ENCODE assay signal across 11 cellular contexts in genomic region chr9:125233678-125234077, GRCh38. TPM values are rescaled to one million over a fixed set of nuclear protein-coding genes. Genes with fewer than 3 reads are reported as not detected.
DNase-seq lines count a peak whose midpoint lies in the region; ATAC-seq, FAIRE-seq and TF ChIP-seq lines count a peak whose summit lies in the region.
"Had no signal": no experiment of that assay in that cellular context is flagged by ENCODE, and none has a peak within 500 bp of the region (broad histone marks: within the 10 kb centered on the region; RNA-seq: fewer than 3 reads in every experiment).

No MANE protein-coding gene starts in this region.

- TF ChIP-seq CTCF in endothelial cell of umbilical vein (IDR thresholded peaks at IDR 0.05; ENCODE audit: extremely low read depth in 1 of 2, insufficient read depth in 1 of 2, low read depth in 1 of 2, low read length in 2 of 2): no peak
- no peak for TF ChIP-seq CTCF in pancreas (IDR thresholded peaks at IDR 0.05)

- FAIRE-seq in endothelial cell of umbilical vein (lab: Jason Lieb, UNC) (peak; percentile 75), pancreas (lab: Jason Lieb, UNC) (peak; percentile 13), GM12891 (lab: Jason Lieb, UNC) (no peak)

- peak overlapping the region; percentile 38 for H3K27ac ChIP-seq in endothelial cell of umbilical vein (ENCODE audit: insufficient read depth, low read depth, low read length)
- H3K27ac ChIP-seq in pancreas: no peak overlapping the region
- H3K27ac ChIP-seq: lower lobe of right lung had no signal

- no peak overlapping the region for H3K9ac ChIP-seq in endothelial cell of umbilical vein (replicated peaks; ENCODE audit: extremely low read depth, insufficient read depth, low read length)

- no peak for TF ChIP-seq POLR2A in endothelial cell of umbilical vein (IDR thresholded peaks at IDR 0.05; ENCODE audit: low read depth, low read length)
- no peak for TF ChIP-seq POLR2A in GM12891 (IDR thresholded peaks at IDR 0.05; ENCODE audit: low read depth, low read length)

- no peaks in the 10 kb centered on the region for H3K9me3 Mint-ChIP-seq in activated T-helper 2 cell treated with anti-CD3 and anti-CD28 coated beads, Interferon-gamma antibody, Interleukin-2, Interleukin-4, amounts not matched to agents 10 μg/mL and 5 μg/mL and 100 μg/mL, durations not matched to agents 14 hours and 24 hours and 36 hours

- WGBS in pancreas, 2 donors: 26 to 33% methylated on average over 3 of the region's 3 CpGs

- peak; percentile 26 for DNase-seq in DMS53 treated with DMSO at 0.1 percent for 48 hours (lab: John Stamatoyannopoulos, UW; ENCODE audit: unreplicated experiment)
- peak; percentile 29 for DNase-seq in NCI-H69 (lab: John Stamatoyannopoulos, UW)
- DNase-seq in endothelial cell of umbilical vein (ENCODE audit: low read depth, low spot score): peak; percentile 77
- no peak for DNase-seq in pancreas
- no peak for DNase-seq in NCI-H1092 treated with DMSO at 0.1 percent for 48 hours (lab: John Stamatoyannopoulos, UW)
- DNase-seq in activated T-helper 2 cell treated with anti-CD3 and anti-CD28 coated beads, Interferon-gamma antibody, Interleukin-2, Interleukin-4, amounts not matched to agents 10 μg/mL and 5 μg/mL and 100 μg/mL, durations not matched to agents 14 hours and 24 hours and 36 hours (ENCODE audit: low spot score): no peak
- DNase-seq in GM12891 (ENCODE audit: insufficient read length, low spot score): no peak
- DNase-seq in NCI-H2196 (lab: John Stamatoyannopoulos, UW; ENCODE audit: unreplicated experiment): no peak
- DNase-seq: activated gamma-delta T cell treated with Interleukin-2 at 50 U/mL for 16 hours, lower lobe of right lung, RPMI8226 had no signal

- H3K4me3 ChIP-seq in endothelial cell of umbilical vein (replicated peaks in 1 of 3; ENCODE audit: insufficient read depth in 1 of 3, low read depth in 1 of 3, low read length in 3 of 3) (no peak overlapping the region), pancreas (no peak overlapping the region)
- H3K4me3 ChIP-seq: lower lobe of right lung had no signal

- no peak overlapping the region for H3K27ac Mint-ChIP-seq in activated T-helper 2 cell treated with anti-CD3 and anti-CD28 coated beads, Interferon-gamma antibody, Interleukin-2, Interleukin-4, amounts not matched to agents 10 μg/mL and 5 μg/mL and 100 μg/mL, durations not matched to agents 14 hours and 24 hours and 36 hours

- no peak overlapping the region for H3K4me2 ChIP-seq in endothelial cell of umbilical vein (ENCODE audit: insufficient read depth, low read length)

- dilution Hi-C loops in endothelial cell of umbilical vein (cut with MboI; ENCODE audit: extremely low pct_ligation_motif_present, low sequenced_read_pairs): no loop called here

- BruUV-seq in endothelial cell of umbilical vein (replicated peaks; lab: Mats Ljungman, UMichigan): no TSS peak

- H2AFZ ChIP-seq in endothelial cell of umbilical vein (ENCODE audit: low read depth, low read length): no peak overlapping the region

- H3K9me1 ChIP-seq in endothelial cell of umbilical vein (replicated peaks; ENCODE audit: control insufficient read depth, extremely low read depth, insufficient read depth, low read length): no peaks in the 10 kb centered on the region

- peaks cover 14% of the 10 kb centered on the region for H4K20me1 ChIP-seq in endothelial cell of umbilical vein (replicated peaks; ENCODE audit: control insufficient read depth, extremely low read depth, insufficient read depth, low read length)

- no peaks in the 10 kb centered on the region for H3K27me3 ChIP-seq in endothelial cell of umbilical vein (ENCODE audit: control insufficient read depth in 2 of 2, insufficient read depth in 2 of 2, low read length in 2 of 2)
- H3K27me3 ChIP-seq in pancreas: no peaks in the 10 kb centered on the region

- H3K79me2 ChIP-seq in endothelial cell of umbilical vein (ENCODE audit: control insufficient read depth, insufficient read depth, low read length): peaks cover 33% of the 10 kb centered on the region

- peaks cover 24% of the 10 kb centered on the region for H3K4me1 ChIP-seq in endothelial cell of umbilical vein (ENCODE audit: control insufficient read depth, extremely low read depth, insufficient read depth, low read length)
- H3K4me1 ChIP-seq in pancreas: peaks cover 7 to 35% (median 19%) of the 10 kb centered on the region in 3 donors

- CTCF ChIA-PET in endothelial cell of umbilical vein (lab: Charles Lee): interaction anchor here (1.0 to 1.3 kb wide), 2 partner anchors 10 to 90 kb away, joined by 3 to 5 read pairs; partner anchors contain the start of gene SCAI

- no peaks in the 10 kb centered on the region for H3K9me3 ChIP-seq in endothelial cell of umbilical vein (replicated peaks; ENCODE audit: control insufficient read depth, insufficient read depth, low read length)
- H3K9me3 ChIP-seq in pancreas: no peaks in the 10 kb centered on the region
- H3K9me3 ChIP-seq: lower lobe of right lung had no signal

- H3K4me3 Mint-ChIP-seq in activated T-helper 2 cell treated with anti-CD3 and anti-CD28 coated beads, Interferon-gamma antibody, Interleukin-2, Interleukin-4, amounts not matched to agents 10 μg/mL and 5 μg/mL and 100 μg/mL, durations not matched to agents 14 hours and 24 hours and 36 hours (ENCODE audit: low read depth): no peak overlapping the region

- peaks cover 19 to 24% of the 10 kb centered on the region in 2 experiments for H3K36me3 ChIP-seq in endothelial cell of umbilical vein (ENCODE audit: control insufficient read depth in 2 of 2, extremely low read depth in 1 of 2, insufficient read depth in 2 of 2, low read length in 2 of 2)
- peaks cover 2 to 34% (median 22%) of the 10 kb centered on the region in 3 donors for H3K36me3 ChIP-seq in pancreas

- POLR2A ChIA-PET in endothelial cell of umbilical vein (lab: Charles Lee): interaction anchor here (1.0 kb wide), 1 partner anchor 35 kb away, joined by 3 read pairs; no protein-coding TSS in a partner anchor

- peaks cover 61% of the 10 kb centered on the region for H3K36me3 Mint-ChIP-seq in activated T-helper 2 cell treated with anti-CD3 and anti-CD28 coated beads, Interferon-gamma antibody, Interleukin-2, Interleukin-4, amounts not matched to agents 10 μg/mL and 5 μg/mL and 100 μg/mL, durations not matched to agents 14 hours and 24 hours and 36 hours (ENCODE audit: low read depth)

- peak in 3 of 4 donors; percentile 30 to 60 (median 58) for ATAC-seq in pancreas
- ATAC-seq: lower lobe of right lung had no signal

- no peaks in the 10 kb centered on the region for H3K27me3 Mint-ChIP-seq in activated T-helper 2 cell treated with anti-CD3 and anti-CD28 coated beads, Interferon-gamma antibody, Interleukin-2, Interleukin-4, amounts not matched to agents 10 μg/mL and 5 μg/mL and 100 μg/mL, durations not matched to agents 14 hours and 24 hours and 36 hours (ENCODE audit: low read depth)

- intact Hi-C loops in endothelial cell of umbilical vein (cut with micrococcal nuclease): no loop called here
- intact Hi-C loops in pancreas (cut with DNase I): no loop called here
- intact Hi-C loops in activated T-helper 2 cell treated with anti-CD3 and anti-CD28 coated beads, Interferon-gamma antibody, Interleukin-2, Interleukin-4, amounts not matched to agents 10 μg/mL and 5 μg/mL and 100 μg/mL, durations not matched to agents 14 hours and 24 hours and 36 hours (cut with micrococcal nuclease): loop anchor here (10.0 kb wide), 1 partner anchor 131 kb away; no protein-coding TSS in a partner anchor

- H3K4me1 Mint-ChIP-seq in activated T-helper 2 cell treated with anti-CD3 and anti-CD28 coated beads, Interferon-gamma antibody, Interleukin-2, Interleukin-4, amounts not matched to agents 10 μg/mL and 5 μg/mL and 100 μg/mL, durations not matched to agents 14 hours and 24 hours and 36 hours (ENCODE audit: low read depth): peaks cover 29% of the 10 kb centered on the region

RNA-seq across cellular contexts. Expression of gene HSPA5, which starts 7.5 kb away (rescaled TPM):
- total RNA-seq in endothelial cell of umbilical vein (514 and 538 TPM in 2 replicates), pancreas (100 to 1,000 TPM; 111 to 248 (median 179) TPM)
- polyA plus RNA-seq in endothelial cell of umbilical vein (189 and 247 TPM in 2 replicates), pancreas (100 to 1,000 TPM in 1 of 2 donors, 10 to 100 TPM in 1; 50.2 to 158 TPM)
- polyA plus RNA-seq in endothelial cell of umbilical vein (2011; cell fraction: cytosol; rRNA removed): 275 and 318 TPM in 2 replicates
- polyA plus RNA-seq in endothelial cell of umbilical vein (2011; cell fraction: nucleus; rRNA removed): 277 and 455 TPM in 2 replicates
- polyA plus RNA-seq in endothelial cell of umbilical vein (2012): 581 and 662 TPM in 2 replicates
- 317 and 322 TPM in 2 replicates for polyA minus RNA-seq in endothelial cell of umbilical vein
- 152 TPM for polyA minus RNA-seq in endothelial cell of umbilical vein (2011; cell fraction: cytosol; rRNA and poly(A)+ RNA removed)
- 137 and 160 TPM in 2 replicates for polyA minus RNA-seq in endothelial cell of umbilical vein (2011; cell fraction: nucleus; rRNA and poly(A)+ RNA removed)
- 283 and 285 TPM in 2 replicates for total RNA-seq in activated T-helper 2 cell treated with anti-CD3 and anti-CD28 coated beads, Interferon-gamma antibody, Interleukin-2, Interleukin-4, amounts not matched to agents 10 μg/mL and 5 μg/mL and 100 μg/mL, durations not matched to agents 14 hours and 24 hours and 36 hours
- 150 TPM for polyA plus RNA-seq in GM12891 (2012; ENCODE audit: low read depth, missing spikeins)

RNA-seq across cellular contexts. Expression of gene GAPVD1, which starts 27.9 kb away (rescaled TPM):
- total RNA-seq in endothelial cell of umbilical vein (49.2 and 53.2 TPM in 2 replicates), pancreas (10 to 100 TPM; 13.7 to 23.3 (median 16.8) TPM)
- polyA plus RNA-seq in endothelial cell of umbilical vein (8.4 and 10.7 TPM in 2 replicates), pancreas (1 to 10 TPM; 6.2 to 6.9 TPM)
- 11.7 and 11.8 TPM in 2 replicates for polyA plus RNA-seq in endothelial cell of umbilical vein (2011; cell fraction: cytosol; rRNA removed)
- 41.3 and 42.3 TPM in 2 replicates for polyA plus RNA-seq in endothelial cell of umbilical vein (2011; cell fraction: nucleus; rRNA removed)
- 19.6 and 28.1 TPM in 2 replicates for polyA plus RNA-seq in endothelial cell of umbilical vein (2012)
- polyA minus RNA-seq in endothelial cell of umbilical vein: 49.2 and 51.3 TPM in 2 replicates
- 46.1 TPM for polyA minus RNA-seq in endothelial cell of umbilical vein (2011; cell fraction: cytosol; rRNA and poly(A)+ RNA removed)
- polyA minus RNA-seq in endothelial cell of umbilical vein (2011; cell fraction: nucleus; rRNA and poly(A)+ RNA removed): 51.1 and 77.1 TPM in 2 replicates
- total RNA-seq in activated T-helper 2 cell treated with anti-CD3 and anti-CD28 coated beads, Interferon-gamma antibody, Interleukin-2, Interleukin-4, amounts not matched to agents 10 μg/mL and 5 μg/mL and 100 μg/mL, durations not matched to agents 14 hours and 24 hours and 36 hours: 50.8 and 51.0 TPM in 2 replicates
- 8.0 TPM for polyA plus RNA-seq in GM12891 (2012; ENCODE audit: low read depth, missing spikeins)

RNA-seq across cellular contexts. Expression of gene RABEPK, which starts 33.3 kb away (rescaled TPM):
- total RNA-seq in endothelial cell of umbilical vein (18.2 and 19.1 TPM in 2 replicates), pancreas (1 to 10 TPM; 4.1 to 8.0 (median 7.5) TPM)
- polyA plus RNA-seq in endothelial cell of umbilical vein (23.0 and 23.5 TPM in 2 replicates), pancreas (10 to 100 TPM in 1 of 2 donors, 1 to 10 TPM in 1; 8.1 to 13.8 TPM)
- polyA plus RNA-seq in endothelial cell of umbilical vein (2011; cell fraction: cytosol; rRNA removed): 32.6 and 35.5 TPM in 2 replicates
- 16.1 and 19.4 TPM in 2 replicates for polyA plus RNA-seq in endothelial cell of umbilical vein (2011; cell fraction: nucleus; rRNA removed)
- 30.5 and 36.5 TPM in 2 replicates for polyA plus RNA-seq in endothelial cell of umbilical vein (2012)
- 18.7 and 22.1 TPM in 2 replicates for polyA minus RNA-seq in endothelial cell of umbilical vein
- polyA minus RNA-seq in endothelial cell of umbilical vein (2011; cell fraction: cytosol; rRNA and poly(A)+ RNA removed): 26.9 TPM
- 3.6 and 4.6 TPM in 2 replicates for polyA minus RNA-seq in endothelial cell of umbilical vein (2011; cell fraction: nucleus; rRNA and poly(A)+ RNA removed)
- 32.8 and 34.0 TPM in 2 replicates for total RNA-seq in activated T-helper 2 cell treated with anti-CD3 and anti-CD28 coated beads, Interferon-gamma antibody, Interleukin-2, Interleukin-4, amounts not matched to agents 10 μg/mL and 5 μg/mL and 100 μg/mL, durations not matched to agents 14 hours and 24 hours and 36 hours
- 29.1 TPM for polyA plus RNA-seq in GM12891 (2012; ENCODE audit: low read depth, missing spikeins)

RNA-seq across cellular contexts. Expression of gene PPP6C, which starts 44.1 kb away (rescaled TPM):
- 42.1 and 42.6 TPM in 2 replicates for total RNA-seq in endothelial cell of umbilical vein
- 14.6 and 19.3 TPM in 2 replicates for polyA plus RNA-seq in endothelial cell of umbilical vein
- polyA plus RNA-seq in endothelial cell of umbilical vein (2011; cell fraction: cytosol; rRNA removed): 21.6 and 22.2 TPM in 2 replicates
- 11.7 and 14.8 TPM in 2 replicates for polyA plus RNA-seq in endothelial cell of umbilical vein (2011; cell fraction: nucleus; rRNA removed)
- polyA plus RNA-seq in endothelial cell of umbilical vein (2012): 28.8 and 38.7 TPM in 2 replicates
- 20.0 and 20.8 TPM in 2 replicates for polyA minus RNA-seq in endothelial cell of umbilical vein
- polyA minus RNA-seq in endothelial cell of umbilical vein (2011; cell fraction: cytosol; rRNA and poly(A)+ RNA removed): 23.9 TPM
- 10.7 and 13.2 TPM in 2 replicates for polyA minus RNA-seq in endothelial cell of umbilical vein (2011; cell fraction: nucleus; rRNA and poly(A)+ RNA removed)
- 10 to 100 TPM; 16.9 to 26.7 (median 23.2) TPM for total RNA-seq in pancreas
- 10 to 100 TPM in 1 of 2 donors, 1 to 10 TPM in 1; 9.4 to 18.7 TPM for polyA plus RNA-seq in pancreas
- total RNA-seq in activated T-helper 2 cell treated with anti-CD3 and anti-CD28 coated beads, Interferon-gamma antibody, Interleukin-2, Interleukin-4, amounts not matched to agents 10 μg/mL and 5 μg/mL and 100 μg/mL, durations not matched to agents 14 hours and 24 hours and 36 hours: 44.3 and 44.9 TPM in 2 replicates
- 16.1 TPM for polyA plus RNA-seq in GM12891 (2012; ENCODE audit: low read depth, missing spikeins)

Comparison
In these comparisons a context has a peak if more than half of its experiments do, and no peak if none do; other contexts are left out.
1. DNase-seq: peak in DMS53 treated with DMSO at 0.1 percent for 48 hours (single experiment), NCI-H69 (single experiment) and endothelial cell of umbilical vein (single experiment); none in pancreas (0 of 6), NCI-H1092 treated with DMSO at 0.1 percent for 48 hours (single experiment), activated T-helper 2 cell treated with anti-CD3 and anti-CD28 coated beads, Interferon-gamma antibody, Interleukin-2, Interleukin-4, amounts not matched to agents 10 μg/mL and 5 μg/mL and 100 μg/mL, durations not matched to agents 14 hours and 24 hours and 36 hours (single experiment), GM12891 (single experiment) and NCI-H2196 (single experiment).